In the genomic region with DNA sequence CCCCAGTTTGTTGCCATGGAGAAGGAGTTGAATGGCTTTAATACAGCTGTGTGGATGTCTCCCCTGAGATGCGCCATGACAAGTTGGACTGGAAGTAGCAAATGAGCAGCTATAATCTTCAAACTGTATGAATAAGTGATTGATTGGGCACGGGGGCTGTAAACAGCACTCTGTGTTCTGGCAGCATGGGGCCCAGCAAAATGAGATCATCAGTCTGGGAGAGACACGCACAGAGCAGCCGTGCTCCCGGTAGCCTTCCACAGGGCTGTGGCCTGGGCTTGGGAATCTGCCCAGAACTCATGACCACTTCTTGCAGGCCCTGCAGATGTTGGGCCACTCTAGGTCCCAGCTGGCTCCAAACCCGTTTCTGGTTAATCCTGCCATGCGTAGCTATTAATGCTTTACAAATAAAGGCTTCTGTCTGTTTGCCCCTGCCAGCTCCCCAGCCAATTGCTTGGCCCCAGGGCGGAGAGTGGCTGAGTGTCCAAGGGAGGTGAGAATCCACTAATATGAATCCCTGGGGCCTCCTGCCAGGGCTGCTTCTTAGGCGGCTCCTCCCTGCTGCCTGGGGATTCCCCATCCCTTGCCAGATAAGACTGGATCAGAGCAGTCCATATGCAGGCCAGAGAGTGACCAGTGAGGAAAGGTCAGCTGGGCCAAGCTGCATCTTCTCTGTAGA, we compare ENCODE assay signal across 13 cellular contexts.
DNase-seq lines count a peak whose midpoint lies in the region; ATAC-seq, FAIRE-seq and TF ChIP-seq lines count a peak whose summit lies in the region.
"Had no signal": no experiment of that assay in that cellular context is flagged by ENCODE, and none has a peak within 500 bp of the region (broad histone marks: within the 10 kb centered on the region; RNA-seq: fewer than 3 reads in every experiment).

No MANE protein-coding gene starts in this region.

- no peaks in the 10 kb centered on the region for H3K4me1 ChIP-seq in kidney (ENCODE audit: control insufficient read depth in 1 of 2, insufficient read depth in 1 of 2, low read depth in 1 of 2, low read length in 2 of 2)
- no peaks in the 10 kb centered on the region for H3K4me1 ChIP-seq in psoas muscle
- H3K4me1 ChIP-seq: BLaER1 treated with 17β-estradiol and CSF1 and Interleukin-3, amounts not matched to agents 10 nM and 100 nM had no signal

- no peaks in the 10 kb centered on the region for H3K36me3 ChIP-seq in kidney (ENCODE audit: control insufficient read depth in 1 of 2, insufficient read depth in 2 of 2, low read length in 2 of 2)
- no peaks in the 10 kb centered on the region for H3K36me3 ChIP-seq in psoas muscle (ENCODE audit: insufficient read depth in 1 of 2, low read depth in 1 of 2)
- H3K36me3 ChIP-seq: BLaER1 treated with 17β-estradiol and CSF1 and Interleukin-3, amounts not matched to agents 10 nM and 100 nM had no signal

- peak; percentile 92 for DNase-seq in NCI-H2029 (lab: John Stamatoyannopoulos, UW)
- peak; percentile 3 for DNase-seq in astrocyte of the hippocampus (ENCODE audit: low read depth, low spot score)
- DNase-seq in kidney, result peak; percentile 79
- DNase-seq in psoas muscle, result peak; percentile 58 to 80
- DNase-seq in stimulated activated CD4-positive, alpha-beta T cell treated with anti-CD3 and anti-CD28 coated beads, Interleukin-1b, Interleukin-23, amount 100 ng/mL, for 48 hours, result no peak
- no peak for DNase-seq in NCI-H1436 treated with DMSO at 0.1 percent for 48 hours (lab: John Stamatoyannopoulos, UW)
- DNase-seq: activated CD4-positive, alpha-beta memory T cell treated with anti-CD3 and anti-CD28 coated beads for 36 hours; DND-41; mammary epithelial cell; NCI-H2171 treated with DMSO at 0.1 percent for 48 hours had no signal

- H3K4me3 ChIP-seq in kidney (ENCODE audit: low read length in 2 of 2) (no peak overlapping the region), psoas muscle (no peak overlapping the region)
- H3K4me3 ChIP-seq: BLaER1 treated with 17β-estradiol and CSF1 and Interleukin-3, amounts not matched to agents 10 nM and 100 nM had no signal

- FAIRE-seq in kidney (lab: Jason Lieb, UNC), result no peak
- FAIRE-seq: H1 had no signal

- intact Hi-C loops in kidney (cut with DNase I), result no loop called here
- intact Hi-C loops in psoas muscle (cut with DNase I), result no loop called here

- TF ChIP-seq CTCF in kidney (IDR thresholded peaks at IDR 0.05; ENCODE audit: borderline replicate concordance, extremely low read depth, insufficient read depth) (no peak), psoas muscle (IDR thresholded peaks at IDR 0.05) (no peak)

- 20 to 25% (median 24%) methylated on average over 9 of the region's 9 CpGs for whole genome bisulfite sequencing in psoas muscle, 3 donors

- H3K27ac ChIP-seq in kidney (ENCODE audit: low read depth in 2 of 2, low read length in 2 of 2) (no peak overlapping the region), psoas muscle (no peak overlapping the region)
- H3K27ac ChIP-seq: BLaER1 treated with 17β-estradiol and CSF1 and Interleukin-3, amounts not matched to agents 10 nM and 100 nM had no signal

- H3K9ac ChIP-seq in kidney (ENCODE audit: low read length in 2 of 2), result no peak overlapping the region
- H3K9ac ChIP-seq: BLaER1 treated with 17β-estradiol and CSF1 and Interleukin-3, amounts not matched to agents 10 nM and 100 nM had no signal

- peak; percentile 37 to 68 (median 56) for ATAC-seq in psoas muscle
- ATAC-seq in HG03354 (IDR thresholded peaks at IDR 0.05; ENCODE audit: poor library complexity, severe bottlenecking, unreplicated experiment), result no peak

- H3K27me3 ChIP-seq in psoas muscle (ENCODE audit: insufficient read depth in 3 of 3, low read length in 2 of 3), result peaks cover 0 to 19% (median 4%) of the 10 kb centered on the region in 3 donors
- H3K27me3 ChIP-seq: BLaER1 treated with 17β-estradiol and CSF1 and Interleukin-3, amounts not matched to agents 10 nM and 100 nM had no signal

- H3K9me3 ChIP-seq in kidney (ENCODE audit: control insufficient read depth in 1 of 2, low read length in 2 of 2) (no peaks in the 10 kb centered on the region), psoas muscle (no peaks in the 10 kb centered on the region)
- H3K9me3 ChIP-seq: BLaER1 treated with 17β-estradiol and CSF1 and Interleukin-3, amounts not matched to agents 10 nM and 100 nM had no signal

Comparison
In these comparisons a context has a peak if more than half of its experiments do, and no peak if none do; other contexts are left out.
1. DNase-seq: peak in NCI-H2029 (single experiment), astrocyte of the hippocampus (single experiment), kidney (single experiment) and psoas muscle (2 of 2); none in stimulated activated CD4-positive, alpha-beta T cell treated with anti-CD3 and anti-CD28 coated beads, Interleukin-1b, Interleukin-23, amount 100 ng/mL, for 48 hours (single experiment) and NCI-H1436 treated with DMSO at 0.1 percent for 48 hours (single experiment).